8 cellular contexts compared by ENCODE assay signal in genomic region chr19:16070366-16070990, GRCh38. TPM values are rescaled to one million over a fixed set of nuclear protein-coding genes. Genes with fewer than 3 reads are reported as not detected.
DNase-seq lines count a peak whose midpoint lies in the region; ATAC-seq and TF ChIP-seq lines count a peak whose summit lies in the region.

No MANE protein-coding gene starts in this region.

- peaks cover 0 to 44% (median 27%) of the 10 kb centered on the region in 12 donors for H3K4me1 ChIP-seq in heart left ventricle

- H3K9me3 ChIP-seq in heart left ventricle = no peaks in the 10 kb centered on the region

- peak overlapping the region in 3 of 12 donors; percentile 2 to 18 (median 7) for H3K4me3 ChIP-seq in heart left ventricle

- ATAC-seq in GM18511 (IDR thresholded peaks at IDR 0.05; ENCODE audit: unreplicated experiment) (peak; percentile 61), heart left ventricle (peak in 3 of 4 donors; percentile 47 to 66 (median 49)), HG02970 (IDR thresholded peaks at IDR 0.05; ENCODE audit: low FRiP score, unreplicated experiment) (no peak)

- H3K36me3 ChIP-seq in heart left ventricle = no peaks in the 10 kb centered on the region

- TF ChIP-seq CTCF in heart left ventricle (IDR thresholded peaks at IDR 0.05) = no peak

- no peaks in the 10 kb centered on the region for H3K27me3 ChIP-seq in heart left ventricle

- H3K27ac ChIP-seq in heart left ventricle = peak overlapping the region; percentile 56 to 100 (median 74)

- 55 to 65% (median 60%) methylated on average over 12 to 16 of the region's 16 CpGs for WGBS in heart left ventricle, 4 donors

- TF ChIP-seq POLR2A in heart left ventricle (IDR thresholded peaks at IDR 0.05) = no peak

- intact Hi-C loops in heart left ventricle (cut with DNase I) = no loop called here

- DNase-seq in NOMO-1 (lab: John Stamatoyannopoulos, UW; ENCODE audit: unreplicated experiment in 2 of 2) = peak; percentile 60 to 71
- peak; percentile 82 to 84 for DNase-seq in activated T-cell treated with anti-CD3 and anti-CD28 coated beads, Interleukin-2, amount 50 U/mL, for 48 hours
- DNase-seq in heart left ventricle = peak; percentile 48 to 81 (median 59)
- peak; percentile 67 to 90 for DNase-seq in stimulated activated CD4-positive, alpha-beta T cell treated with anti-CD3 and anti-CD28 coated beads, Interleukin-4, amount 100 ng/mL, for 4 hours
- no peak for DNase-seq in DMS79 (lab: John Stamatoyannopoulos, UW)
- no peak for DNase-seq in globus pallidus (ENCODE audit: low spot score)

RNA-seq across cellular contexts. Expression of gene TPM4, which starts 5.8 kb away (rescaled TPM):
- total RNA-seq in heart left ventricle = 100 to 1,000 TPM in 3 of 9 donors, 10 to 100 TPM in 6; 49.2 to 260 (median 92.1) TPM
- polyA plus RNA-seq in heart left ventricle = 100 to 1,000 TPM in 1 of 2 donors, 10 to 100 TPM in 1; 65.0 to 175 TPM

RNA-seq across cellular contexts. Expression of gene RAB8A, which starts 41.2 kb away (rescaled TPM):
- 10 to 100 TPM; 10.9 to 53.7 (median 23.7) TPM for total RNA-seq in heart left ventricle
- 10 to 100 TPM in 1 of 2 donors, 1 to 10 TPM in 1; 7.8 to 32.2 TPM for polyA plus RNA-seq in heart left ventricle

Comparison
In these comparisons a context has a peak if more than half of its experiments do, and no peak if none do; other contexts are left out.
1. DNase-seq: peak in NOMO-1 (2 of 2), activated T-cell treated with anti-CD3 and anti-CD28 coated beads, Interleukin-2, amount 50 U/mL, for 48 hours (2 of 2), heart left ventricle (5 of 5) and stimulated activated CD4-positive, alpha-beta T cell treated with anti-CD3 and anti-CD28 coated beads, Interleukin-4, amount 100 ng/mL, for 4 hours (2 of 2); none in DMS79 (single experiment) and globus pallidus (single experiment).